ENCODE assay signal across 22 cellular contexts in genomic region chr14:22280497-22281321, GRCh38.
DNase-seq lines count a peak whose midpoint lies in the region; ATAC-seq and TF ChIP-seq lines count a peak whose summit lies in the region.
"Had no signal": no experiment of that assay in that cellular context is flagged by ENCODE, and none has a peak within 500 bp of the region (broad histone marks: within the 10 kb centered on the region; RNA-seq: fewer than 3 reads in every experiment).

No MANE protein-coding gene starts in this region.

- peak overlapping the region; percentile 88 for H3K27ac Mint-ChIP-seq in activated CD4-positive, alpha-beta T cell treated with anti-CD3 and anti-CD28 coated beads, Interleukin-2, amount 10 ng/mL, durations not matched to agents 24 days and 14 days
- H3K27ac Mint-ChIP-seq in CD8-positive, alpha-beta T cell: peak overlapping the region; percentile 62
- H3K27ac Mint-ChIP-seq in activated CD8-positive, alpha-beta T cell treated with anti-CD3 and anti-CD28 coated beads, Interleukin-2, amount 10 ng/mL, durations not matched to agents 7 days and 5 days: peak overlapping the region; percentile 73
- H3K27ac Mint-ChIP-seq in naive thymus-derived CD8-positive, alpha-beta T cell: peak overlapping the region in 8 of 10 donors; percentile 48 to 90 (median 66)
- H3K27ac Mint-ChIP-seq: CD14-positive monocyte, memory B cell had no signal

- H3K9me3 Mint-ChIP-seq in activated CD4-positive, alpha-beta T cell treated with anti-CD3 and anti-CD28 coated beads, Interleukin-2, amount 10 ng/mL, durations not matched to agents 24 days and 14 days: no peaks in the 10 kb centered on the region
- no peaks in the 10 kb centered on the region for H3K9me3 Mint-ChIP-seq in CD8-positive, alpha-beta T cell
- H3K9me3 Mint-ChIP-seq in activated CD8-positive, alpha-beta T cell treated with anti-CD3 and anti-CD28 coated beads, Interleukin-2, amount 10 ng/mL, durations not matched to agents 7 days and 5 days (ENCODE audit: insufficient read depth): no peaks in the 10 kb centered on the region
- no peaks in the 10 kb centered on the region for H3K9me3 Mint-ChIP-seq in naive thymus-derived CD8-positive, alpha-beta T cell
- H3K9me3 Mint-ChIP-seq: memory B cell had no signal

- DNase-seq in activated CD4-positive, alpha-beta T cell treated with anti-CD3 and anti-CD28 coated beads, Interleukin-2, amount 10 ng/mL, durations not matched to agents 24 days and 14 days: peak; percentile 55
- DNase-seq in activated CD4-positive, alpha-beta T cell treated with anti-CD3 and anti-CD28 coated beads, Interleukin-2, amount 50 U/mL, for 1 hour: no peak
- DNase-seq in CD8-positive, alpha-beta T cell: no peak
- DNase-seq in activated CD8-positive, alpha-beta T cell treated with anti-CD3 and anti-CD28 coated beads, Interleukin-2, amount 10 ng/mL, durations not matched to agents 7 days and 5 days: peak; percentile 21
- peak in 2 of 10 donors; percentile 11 to 15 for DNase-seq in naive thymus-derived CD8-positive, alpha-beta T cell
- DNase-seq in RPMI8226 (no peak), T-helper 9 cell (no peak), anterior cingulate cortex (lab: John Stamatoyannopoulos, UW) (no peak)
- DNase-seq: caudate nucleus; erythroblast; gastrocnemius medialis; kidney glomerular epithelial cell; NCI-H1436; NCI-H69; stimulated activated CD4-positive, alpha-beta T cell treated with anti-CD3 and anti-CD28 coated beads, Interleukin-2, amount 100 ng/mL, for 48 hours; T1000 had no signal

- no peaks in the 10 kb centered on the region for H3K36me3 Mint-ChIP-seq in activated CD4-positive, alpha-beta T cell treated with anti-CD3 and anti-CD28 coated beads, Interleukin-2, amount 10 ng/mL, durations not matched to agents 24 days and 14 days (ENCODE audit: low read depth)
- H3K36me3 Mint-ChIP-seq in CD8-positive, alpha-beta T cell: no peaks in the 10 kb centered on the region
- H3K36me3 Mint-ChIP-seq in activated CD8-positive, alpha-beta T cell treated with anti-CD3 and anti-CD28 coated beads, Interleukin-2, amount 10 ng/mL, durations not matched to agents 7 days and 5 days (ENCODE audit: low read depth): no peaks in the 10 kb centered on the region
- H3K36me3 Mint-ChIP-seq in naive thymus-derived CD8-positive, alpha-beta T cell: no peaks in the 10 kb centered on the region
- H3K36me3 Mint-ChIP-seq: CD14-positive monocyte, memory B cell had no signal

- no peak for ATAC-seq in CD8-positive, alpha-beta T cell
- no peak for ATAC-seq in activated CD8-positive, alpha-beta T cell treated with anti-CD3 and anti-CD28 coated beads, Interleukin-2, amount 10 ng/mL, durations not matched to agents 7 days and 5 days
- peak; percentile 39 to 58 for ATAC-seq in naive thymus-derived CD8-positive, alpha-beta T cell
- ATAC-seq: A549; activated CD4-positive, CD25-positive, alpha-beta regulatory T cell treated with anti-CD3 and anti-CD28 coated beads, Interleukin-2, amount 50 U/mL, for 24 hours; gastrocnemius medialis had no signal

- H3K4me3 ChIP-seq in CD8-positive, alpha-beta T cell (ENCODE audit: low read depth, low read length): no peak overlapping the region
- H3K4me3 ChIP-seq: A549, gastrocnemius medialis, prostate gland, skin epidermis had no signal

- no peak overlapping the region for H3K27ac ChIP-seq in CD8-positive, alpha-beta T cell (ENCODE audit: low read depth, low read length)
- H3K27ac ChIP-seq: A549, gastrocnemius medialis, skin epidermis had no signal

- no peaks in the 10 kb centered on the region for H3K9me3 ChIP-seq in CD8-positive, alpha-beta T cell (ENCODE audit: low read length)
- H3K9me3 ChIP-seq: A549, gastrocnemius medialis, prostate gland had no signal

- H3K4me1 Mint-ChIP-seq in activated CD4-positive, alpha-beta T cell treated with anti-CD3 and anti-CD28 coated beads, Interleukin-2, amount 10 ng/mL, durations not matched to agents 24 days and 14 days: no peaks in the 10 kb centered on the region
- H3K4me1 Mint-ChIP-seq in CD8-positive, alpha-beta T cell (ENCODE audit: low read depth): peaks cover 6% of the 10 kb centered on the region
- H3K4me1 Mint-ChIP-seq in activated CD8-positive, alpha-beta T cell treated with anti-CD3 and anti-CD28 coated beads, Interleukin-2, amount 10 ng/mL, durations not matched to agents 7 days and 5 days (ENCODE audit: low read depth): peaks cover 4% of the 10 kb centered on the region
- H3K4me1 Mint-ChIP-seq in naive thymus-derived CD8-positive, alpha-beta T cell: peaks cover 0 to 27% (median 2%) of the 10 kb centered on the region in 4 donors

- CTCF ChIA-PET in CD8-positive, alpha-beta T cell (lab: Charles Lee): no interaction called here
- CTCF ChIA-PET in activated CD8-positive, alpha-beta T cell treated with anti-CD3 and anti-CD28 coated beads, Interleukin-2, amount 10 ng/mL, durations not matched to agents 7 days and 5 days (lab: Charles Lee): interaction anchor here (1.3 kb wide), 1 partner anchor 228 kb away, joined by 3 read pairs; no protein-coding TSS in a partner anchor

- H3K27me3 Mint-ChIP-seq in activated CD4-positive, alpha-beta T cell treated with anti-CD3 and anti-CD28 coated beads, Interleukin-2, amount 10 ng/mL, durations not matched to agents 24 days and 14 days: no peaks in the 10 kb centered on the region
- no peaks in the 10 kb centered on the region for H3K27me3 Mint-ChIP-seq in CD8-positive, alpha-beta T cell (ENCODE audit: low read depth)
- H3K27me3 Mint-ChIP-seq in activated CD8-positive, alpha-beta T cell treated with anti-CD3 and anti-CD28 coated beads, Interleukin-2, amount 10 ng/mL, durations not matched to agents 7 days and 5 days (ENCODE audit: low read depth): no peaks in the 10 kb centered on the region
- peaks cover 0 to 4% (median 0%) of the 10 kb centered on the region in 5 donors for H3K27me3 Mint-ChIP-seq in naive thymus-derived CD8-positive, alpha-beta T cell

- H3K4me1 ChIP-seq in CD8-positive, alpha-beta T cell (ENCODE audit: insufficient read depth, low read length): no peaks in the 10 kb centered on the region
- H3K4me1 ChIP-seq: gastrocnemius medialis, prostate gland had no signal

- H3K27me3 ChIP-seq in CD8-positive, alpha-beta T cell (ENCODE audit: insufficient read depth, low read length): no peaks in the 10 kb centered on the region
- H3K27me3 ChIP-seq: gastrocnemius medialis had no signal

- POLR2A ChIA-PET in CD8-positive, alpha-beta T cell (lab: Charles Lee): interaction anchor here (0.5 kb wide), 1 partner anchor 662 kb away, joined by 3 read pairs; no protein-coding TSS in a partner anchor
- POLR2A ChIA-PET in activated CD8-positive, alpha-beta T cell treated with anti-CD3 and anti-CD28 coated beads, Interleukin-2, amount 10 ng/mL, durations not matched to agents 7 days and 5 days (lab: Charles Lee): interaction anchor here (1.6 kb wide), 1 partner anchor 214 kb away, joined by 4 read pairs; no protein-coding TSS in a partner anchor
- POLR2A ChIA-PET in naive thymus-derived CD8-positive, alpha-beta T cell (lab: Charles Lee): interaction anchor here (0.8 kb wide), 1 partner anchor 51 kb away, joined by 4 read pairs; no protein-coding TSS in a partner anchor

- H3K4me3 Mint-ChIP-seq in activated CD4-positive, alpha-beta T cell treated with anti-CD3 and anti-CD28 coated beads, Interleukin-2, amount 10 ng/mL, durations not matched to agents 24 days and 14 days: peak overlapping the region; percentile 83
- peak overlapping the region; percentile 74 for H3K4me3 Mint-ChIP-seq in CD8-positive, alpha-beta T cell
- H3K4me3 Mint-ChIP-seq in activated CD8-positive, alpha-beta T cell treated with anti-CD3 and anti-CD28 coated beads, Interleukin-2, amount 10 ng/mL, durations not matched to agents 7 days and 5 days: peak overlapping the region; percentile 71
- peak overlapping the region; percentile 55 to 80 (median 67) for H3K4me3 Mint-ChIP-seq in naive thymus-derived CD8-positive, alpha-beta T cell
- H3K4me3 Mint-ChIP-seq: memory B cell had no signal

- intact Hi-C loops in activated CD4-positive, alpha-beta T cell treated with anti-CD3 and anti-CD28 coated beads, Interleukin-2, amount 10 ng/mL, durations not matched to agents 24 days and 14 days (cut with micrococcal nuclease): no loop called here
- intact Hi-C loops in CD8-positive, alpha-beta T cell (cut with DNase I, micrococcal nuclease): no loop called here

- no peak for TF ChIP-seq CTCF in CD8-positive, alpha-beta T cell (IDR thresholded peaks at IDR 0.05)

- no peaks in the 10 kb centered on the region for H3K36me3 ChIP-seq in CD8-positive, alpha-beta T cell (ENCODE audit: insufficient read depth, low read length)
- H3K36me3 ChIP-seq: gastrocnemius medialis, prostate gland had no signal

Comparison
In these comparisons a context has a peak if more than half of its experiments do, and no peak if none do; other contexts are left out.
1. DNase-seq: peak in activated CD4-positive, alpha-beta T cell treated with anti-CD3 and anti-CD28 coated beads, Interleukin-2, amount 10 ng/mL, durations not matched to agents 24 days and 14 days (single experiment) and activated CD8-positive, alpha-beta T cell treated with anti-CD3 and anti-CD28 coated beads, Interleukin-2, amount 10 ng/mL, durations not matched to agents 7 days and 5 days (single experiment); none in activated CD4-positive, alpha-beta T cell treated with anti-CD3 and anti-CD28 coated beads, Interleukin-2, amount 50 U/mL, for 1 hour (single experiment), CD8-positive, alpha-beta T cell (0 of 7), RPMI8226 (single experiment), T-helper 9 cell (single experiment) and anterior cingulate cortex (0 of 58).
2. ATAC-seq: peak in naive thymus-derived CD8-positive, alpha-beta T cell (2 of 2); none in CD8-positive, alpha-beta T cell (single experiment) and activated CD8-positive, alpha-beta T cell treated with anti-CD3 and anti-CD28 coated beads, Interleukin-2, amount 10 ng/mL, durations not matched to agents 7 days and 5 days (single experiment).
3. Peak in every context shown above with its lines, with median percentiles within 50 percentile points of each other: H3K27ac Mint-ChIP-seq and H3K4me3 Mint-ChIP-seq.